Comparison of ENCODE assay signal across 8 cellular contexts in the genomic region with DNA sequence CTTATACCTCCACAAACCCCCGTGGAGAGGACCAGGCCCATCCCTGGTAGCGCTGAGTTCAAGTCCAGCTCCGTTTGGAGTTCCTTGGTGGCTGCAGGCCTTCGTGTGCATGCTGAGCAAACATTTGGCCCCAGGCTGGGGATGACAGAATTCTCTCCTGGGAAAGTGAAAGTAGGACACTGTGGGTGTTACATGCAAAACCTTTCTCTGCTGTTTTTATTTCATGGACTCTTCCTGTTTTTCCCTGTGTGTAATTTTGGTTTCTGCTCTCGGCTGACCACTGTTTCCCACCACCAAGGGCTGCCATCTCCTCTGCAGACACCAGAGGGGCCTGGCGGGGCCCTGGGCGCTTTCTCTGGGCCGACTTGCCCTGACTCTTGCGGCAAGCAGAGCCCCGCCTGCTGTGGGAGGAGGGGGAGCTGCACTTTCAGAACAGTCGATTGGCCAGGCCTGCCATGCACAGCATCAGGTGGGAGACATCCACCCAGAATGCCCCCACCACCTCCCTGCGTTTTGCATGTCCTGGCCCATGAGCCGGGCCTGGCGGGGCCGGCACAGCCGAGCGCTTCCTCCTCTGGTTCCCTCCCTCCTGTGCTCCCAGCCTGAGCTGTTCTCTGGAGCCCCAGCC.
DNase-seq lines count a peak whose midpoint lies in the region; ATAC-seq, FAIRE-seq and TF ChIP-seq lines count a peak whose summit lies in the region.

No MANE protein-coding gene starts in this region.

- ATAC-seq in GM19395 (IDR thresholded peaks at IDR 0.05; ENCODE audit: unreplicated experiment) (peak; percentile 68), HG03460 (IDR thresholded peaks at IDR 0.05; ENCODE audit: unreplicated experiment) (peak; percentile 55), gastroesophageal sphincter (peak; percentile 70), pancreas (peak in 3 of 4 donors; percentile 68 to 76 (median 75))

- peaks cover 96% of the 10 kb centered on the region for H3K4me1 ChIP-seq in BLaER1
- H3K4me1 ChIP-seq in gastroesophageal sphincter, result peaks cover 0 to 25% (median 13%) of the 10 kb centered on the region in 3 donors
- H3K4me1 ChIP-seq in pancreas, result no peaks in the 10 kb centered on the region

- H3K4me3 ChIP-seq in BLaER1 (peak overlapping the region; percentile 38; the same call in 1 of the 2 replicates), gastroesophageal sphincter (peak overlapping the region; percentile 10 to 45), pancreas (no peak overlapping the region)

- no peaks in the 10 kb centered on the region for H4K20me1 ChIP-seq in BLaER1

- TF ChIP-seq CTCF in gastroesophageal sphincter (IDR thresholded peaks at IDR 0.05) (peak in 3 of 4 experiments; percentile 31 to 37 (median 32)), pancreas (IDR thresholded peaks at IDR 0.05) (no peak)

- H3K27ac ChIP-seq in BLaER1, result peak overlapping the region; percentile 63
- peak overlapping the region; percentile 19 to 85 (median 83) for H3K27ac ChIP-seq in gastroesophageal sphincter
- H3K27ac ChIP-seq in pancreas, result peak overlapping the region in 2 of 4 donors; percentile 20 to 45

- no peak for FAIRE-seq in pancreas (lab: Jason Lieb, UNC)

- peak; percentile 69 to 73 for DNase-seq in activated T-cell treated with anti-CD3 and anti-CD28 coated beads, Interleukin-2, amount 50 U/mL, for 48 hours
- DNase-seq in pancreas (peak in 1 of 6 donors; percentile 59), HK-2 (ENCODE audit: unreplicated experiment) (no peak), epidermal melanocyte (ENCODE audit: insufficient read length, low spot score) (no peak)

- no peak for TF ChIP-seq EP300 in gastroesophageal sphincter (IDR thresholded peaks at IDR 0.05)

- intact Hi-C loops in pancreas (cut with DNase I), result no loop called here

- peak overlapping the region; percentile 56 for H3K9ac ChIP-seq in BLaER1

- H3K36me3 ChIP-seq in BLaER1 (no peaks in the 10 kb centered on the region), gastroesophageal sphincter (peaks cover 0 to 11% of the 10 kb centered on the region in 2 donors), pancreas (no peaks in the 10 kb centered on the region)

- H3K9me3 ChIP-seq in BLaER1, result no peaks in the 10 kb centered on the region
- no peaks in the 10 kb centered on the region for H3K9me3 ChIP-seq in gastroesophageal sphincter
- H3K9me3 ChIP-seq in pancreas, result no peaks in the 10 kb centered on the region

- H3K27me3 ChIP-seq in BLaER1 (no peaks in the 10 kb centered on the region), gastroesophageal sphincter (no peaks in the 10 kb centered on the region), pancreas (no peaks in the 10 kb centered on the region)

- peak overlapping the region; percentile 80 for H3K4me2 ChIP-seq in BLaER1

- no peak for TF ChIP-seq POLR2A in gastroesophageal sphincter (IDR thresholded peaks at IDR 0.05)

- WGBS in gastroesophageal sphincter (ENCODE audit: low coverage in 1 of 2), 2 donors, result 20 to 33% methylated on average over 1 to 9 of the region's 17 CpGs
- WGBS in pancreas, 2 donors, result 71 to 78% methylated on average over 11 to 17 of the region's 17 CpGs

Comparison
In these comparisons a context has a peak if more than half of its experiments do, and no peak if none do; other contexts are left out.
1. H3K4me3 ChIP-seq: peak in BLaER1 (single experiment) and gastroesophageal sphincter (2 of 2); none in pancreas (0 of 4).
2. DNase-seq: peak in activated T-cell treated with anti-CD3 and anti-CD28 coated beads, Interleukin-2, amount 50 U/mL, for 48 hours (2 of 2); none in HK-2 (single experiment) and epidermal melanocyte (single experiment).
3. CTCF ChIP-seq: peak in gastroesophageal sphincter (3 of 4); none in pancreas (0 of 4).
4. Peak in every context shown above with its lines, with median percentiles within 50 percentile points of each other: ATAC-seq.